ENCODE assay signal across 10 cellular contexts in genomic region chr11:131889146-131889577, GRCh38.
DNase-seq lines count a peak whose midpoint lies in the region; ATAC-seq, FAIRE-seq and TF ChIP-seq lines count a peak whose summit lies in the region.
"Had no signal": no experiment of that assay in that cellular context is flagged by ENCODE, and none has a peak within 500 bp of the region (broad histone marks: within the 10 kb centered on the region; RNA-seq: fewer than 3 reads in every experiment).

No MANE protein-coding gene starts in this region.

- 31% methylated on average over 2 of the region's 2 CpGs for WGBS in right cardiac atrium

- intact Hi-C loops in PC-3 (cut with micrococcal nuclease) = loop anchor here (2.0 kb wide), 2 partner anchors 36 to 176 kb away; no protein-coding TSS in a partner anchor
- intact Hi-C loops in right cardiac atrium (cut with DNase I) = loop anchor here in 1 of 4 donors (10.0 kb wide), 1 partner anchor 236 kb away; no protein-coding TSS in a partner anchor
- intact Hi-C loops in kidney (cut with DNase I) = no loop called here

- POLR2A ChIA-PET in AG04449 (lab: Yijun Ruan, JAX) = interaction anchor here (1.6 kb wide), 1 partner anchor 196 kb away, joined by 3 read pairs; no protein-coding TSS in a partner anchor
- POLR2A ChIA-PET in PC-3 (lab: Charles Lee; ENCODE audit: unreplicated experiment) = interaction anchor here (0.9 kb wide), 1 partner anchor 35 kb away, joined by 4 read pairs; no protein-coding TSS in a partner anchor

- no TSS peak for BruUV-seq in PC-3 (replicated peaks; lab: Mats Ljungman, UMichigan)

- 0 out of 2 replicates have a peak, but pooled peaks cover 6% of the 10 kb centered on the region for H3K79me2 ChIP-seq in PC-3 (ENCODE audit: low read length)

- H3F3A ChIP-seq in PC-3 (ENCODE audit: low read length, unreplicated experiment) = no peaks in the 10 kb centered on the region

- H3K4me1 ChIP-seq in PC-3 (ENCODE audit: insufficient read depth, low read length) (peaks cover 46% of the 10 kb centered on the region), right cardiac atrium (ENCODE audit: control insufficient read depth, insufficient read depth, low read length) (peaks cover 1% of the 10 kb centered on the region), kidney (ENCODE audit: control insufficient read depth in 1 of 2, insufficient read depth in 1 of 2, low read depth in 1 of 2, low read length in 2 of 2) (no peaks in the 10 kb centered on the region)

- no peaks in the 10 kb centered on the region for H3K36me3 ChIP-seq in PC-3 (ENCODE audit: low read depth, low read length)
- no peaks in the 10 kb centered on the region for H3K36me3 ChIP-seq in kidney (ENCODE audit: control insufficient read depth in 1 of 2, insufficient read depth in 2 of 2, low read length in 2 of 2)

- H3K4me2 ChIP-seq in PC-3 (ENCODE audit: low read length) = peak overlapping the region; percentile 42

- no peak for FAIRE-seq in kidney (lab: Jason Lieb, UNC)

- TF ChIP-seq CTCF in AG04449 (IDR thresholded peaks at IDR 0.05; ENCODE audit: insufficient read depth, low read length, missing control alignments) (no peak), PC-3 (conservative IDR thresholded peaks at IDR 0.05; ENCODE audit: low read depth, low read length) (no peak), kidney (IDR thresholded peaks at IDR 0.05; ENCODE audit: borderline replicate concordance, extremely low read depth, insufficient read depth) (no peak)

- ATAC-seq in PC-3 (peak; percentile 52), right cardiac atrium (peak; percentile 87 to 92), GM18907 (IDR thresholded peaks at IDR 0.05; ENCODE audit: unreplicated experiment) (no peak)

- no peak overlapping the region for H2AFZ ChIP-seq in PC-3 (ENCODE audit: low read length)

- H3K4me3 ChIP-seq in AG04449 (ENCODE audit: low read depth, low read length) (no peak overlapping the region), PC-3 (ENCODE audit: low read length) (no peak overlapping the region), right cardiac atrium (ENCODE audit: low read length) (no peak overlapping the region), kidney (ENCODE audit: low read length in 2 of 2) (no peak overlapping the region)

- H3K27me3 ChIP-seq in PC-3 (ENCODE audit: low read length) (no peaks in the 10 kb centered on the region), right cardiac atrium (ENCODE audit: control insufficient read depth, insufficient read depth) (no peaks in the 10 kb centered on the region)

- H3K9me3 ChIP-seq in PC-3 (ENCODE audit: low read length) (no peaks in the 10 kb centered on the region), right cardiac atrium (ENCODE audit: control insufficient read depth, low read length) (no peaks in the 10 kb centered on the region), kidney (ENCODE audit: control insufficient read depth in 1 of 2, low read length in 2 of 2) (no peaks in the 10 kb centered on the region)

- H3K27ac ChIP-seq in PC-3 (ENCODE audit: low read length) (peak overlapping the region; percentile 87), right cardiac atrium (ENCODE audit: low read length) (peak overlapping the region; percentile 62), kidney (ENCODE audit: low read depth in 2 of 2, low read length in 2 of 2) (no peak overlapping the region)

- no peaks in the 10 kb centered on the region for H3K9me2 ChIP-seq in PC-3 (replicated peaks; ENCODE audit: low read length)

- peak overlapping the region; percentile 64 for H3K9ac ChIP-seq in PC-3 (ENCODE audit: low read length)
- H3K9ac ChIP-seq in kidney (ENCODE audit: low read length in 2 of 2) = no peak overlapping the region

- DNase-seq in AG04449 (ENCODE audit: low read depth, low spot score) = peak; percentile 80
- peak; percentile 76 for DNase-seq in H4 (ENCODE audit: low spot score)
- DNase-seq in PC-3 = peak; percentile 66
- DNase-seq in right cardiac atrium = peak in 2 of 3 donors; percentile 27 to 66
- DNase-seq in kidney = no peak
- DNase-seq in GM19240 (ENCODE audit: insufficient read length, low spot score) = no peak
- DNase-seq in NCI-H2196 treated with DMSO at 0.1 percent for 48 hours (lab: John Stamatoyannopoulos, UW; ENCODE audit: unreplicated experiment) = no peak
- DNase-seq: CD8-positive, alpha-beta memory T cell; stimulated activated CD4-positive, alpha-beta T cell treated with anti-CD3 and anti-CD28 coated beads, Interleukin-12 subunit alpha, Interleukin-12 subunit beta, amount 100 ng/mL, for 4 hours had no signal

- CTCF ChIA-PET in AG04449 (lab: Yijun Ruan, JAX) (interaction anchor here (1.3 to 5.4 kb wide), 5 partner anchors 11 to 141 kb away, joined by 4 to 27 read pairs (median 8); no protein-coding TSS in a partner anchor), PC-3 (lab: Charles Lee) (interaction anchor here (0.6 kb wide), 1 partner anchor 238 kb away, joined by 3 read pairs; no protein-coding TSS in a partner anchor)

- no peaks in the 10 kb centered on the region for H4K20me1 ChIP-seq in PC-3 (ENCODE audit: low read length)

Comparison
In these comparisons a context has a peak if more than half of its experiments do, and no peak if none do; other contexts are left out.
1. DNase-seq: peak in AG04449 (single experiment), H4 (single experiment), PC-3 (single experiment) and right cardiac atrium (2 of 3); none in kidney (single experiment), GM19240 (single experiment) and NCI-H2196 treated with DMSO at 0.1 percent for 48 hours (single experiment).
2. H3K27ac ChIP-seq: peak in PC-3 (single experiment) and right cardiac atrium (single experiment); none in kidney (0 of 2).